ENCODE assay signal across 1 cellular context in the genomic region with DNA sequence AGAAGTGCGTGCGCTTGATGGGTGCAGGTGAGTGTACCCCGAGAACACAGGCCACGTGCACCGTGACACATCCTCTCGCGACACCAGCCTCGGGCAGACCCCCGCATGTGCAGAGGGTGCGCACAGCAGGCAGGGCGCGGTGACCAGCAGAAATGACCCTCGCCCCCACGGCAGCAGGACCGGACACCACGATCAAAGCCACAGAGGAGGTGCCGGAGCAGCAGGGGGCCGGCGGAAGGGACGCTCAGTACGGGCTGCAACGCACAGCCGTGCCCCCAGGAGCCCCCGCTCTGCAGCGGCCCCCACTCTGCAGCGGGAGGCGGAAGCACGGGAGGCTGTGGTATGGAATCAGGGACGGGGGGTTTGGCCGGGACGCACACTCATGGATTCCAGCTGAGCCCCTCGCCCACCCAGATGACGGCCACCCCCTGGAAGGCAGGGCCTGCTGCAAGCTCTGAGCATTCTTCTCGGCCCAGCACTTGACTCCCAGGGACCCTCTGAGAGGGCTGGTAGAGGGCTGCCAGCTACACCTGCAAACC.
TF ChIP-seq lines count a peak whose summit lies in the region.

No MANE protein-coding gene starts in this region.

TF ChIP-seq in HEK293, 187 proteins besides CTCF, POLR2A, EP300 and RAD21:
- TF ChIP-seq, protein P1, sequence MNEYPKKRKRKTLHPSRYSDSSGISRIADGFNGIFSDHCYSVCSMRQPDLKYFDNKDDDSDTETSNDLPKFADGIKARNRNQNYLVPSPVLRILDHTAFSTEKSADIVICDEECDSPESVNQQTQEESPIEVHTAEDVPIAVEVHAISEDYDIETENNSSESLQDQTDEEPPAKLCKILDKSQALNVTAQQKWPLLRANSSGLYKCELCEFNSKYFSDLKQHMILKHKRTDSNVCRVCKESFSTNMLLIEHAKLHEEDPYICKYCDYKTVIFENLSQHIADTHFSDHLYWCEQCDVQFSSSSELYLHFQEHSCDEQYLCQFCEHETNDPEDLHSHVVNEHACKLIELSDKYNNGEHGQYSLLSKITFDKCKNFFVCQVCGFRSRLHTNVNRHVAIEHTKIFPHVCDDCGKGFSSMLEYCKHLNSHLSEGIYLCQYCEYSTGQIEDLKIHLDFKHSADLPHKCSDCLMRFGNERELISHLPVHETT (tag by site-specific recombination; IDR thresholded peaks at IDR 0.05) = no peak
- 0 out of 2 replicates have a peak, but pooled peaks have one; percentile 8 for TF ChIP-seq ZIC2 (tag by site-specific recombination; IDR thresholded peaks at IDR 0.05)
